29 cellular contexts compared by ENCODE assay signal in genomic region chr6:13089296-13089994, GRCh38.
DNase-seq lines count a peak whose midpoint lies in the region; ATAC-seq and TF ChIP-seq lines count a peak whose summit lies in the region.
"Had no signal": no experiment of that assay in that cellular context is flagged by ENCODE, and none has a peak within 500 bp of the region (broad histone marks: within the 10 kb centered on the region; RNA-seq: fewer than 3 reads in every experiment).

No MANE protein-coding gene starts in this region.

- no peak overlapping the region for H3K27ac Mint-ChIP-seq in neural progenitor cell
- H3K27ac Mint-ChIP-seq: activated CD8-positive, alpha-beta T cell treated with anti-CD3 and anti-CD28 coated beads, Interleukin-2, amount 10 ng/mL, durations not matched to agents 7 days and 5 days; activated naive CD8-positive, alpha-beta T cell treated with anti-CD3 and anti-CD28 coated beads for 36 hours had no signal

- no peaks in the 10 kb centered on the region for H3K27me3 ChIP-seq in mesenchymal stem cell (ENCODE audit: control insufficient read depth in 1 of 2, insufficient read depth in 1 of 2, low read length in 2 of 2)
- H3K27me3 ChIP-seq in neural progenitor cell, result no peaks in the 10 kb centered on the region
- H3K27me3 ChIP-seq: BLaER1 treated with 17β-estradiol and CSF1 and Interleukin-3, amounts not matched to agents 10 nM and 100 nM; stomach; transverse colon had no signal

- no peak overlapping the region for H2AK5ac ChIP-seq in mesenchymal stem cell (ENCODE audit: low read length, severe bottlenecking)

- ATAC-seq in GM19397 (IDR thresholded peaks at IDR 0.05; ENCODE audit: unreplicated experiment), result no peak
- ATAC-seq: activated CD8-positive, alpha-beta T cell treated with anti-CD3 and anti-CD28 coated beads, Interleukin-2, amount 10 ng/mL, durations not matched to agents 7 days and 5 days had no signal

- no peak overlapping the region for H3K23ac ChIP-seq in mesenchymal stem cell (ENCODE audit: low read length in 2 of 2)

- H3K4me2 ChIP-seq in mesenchymal stem cell (ENCODE audit: low read length, poor library complexity, severe bottlenecking), result no peak overlapping the region
- no peak overlapping the region for H3K4me2 ChIP-seq in neural progenitor cell

- no peaks in the 10 kb centered on the region for H3K36me3 Mint-ChIP-seq in neural progenitor cell
- H3K36me3 Mint-ChIP-seq: activated naive CD8-positive, alpha-beta T cell treated with anti-CD3 and anti-CD28 coated beads for 36 hours had no signal

- H3K4me3 ChIP-seq in mesenchymal stem cell (ENCODE audit: insufficient read depth in 1 of 2, low read depth in 1 of 2, low read length in 2 of 2) (no peak overlapping the region), neural progenitor cell (no peak overlapping the region)
- H3K4me3 ChIP-seq: BLaER1 treated with 17β-estradiol and CSF1 and Interleukin-3, amounts not matched to agents 10 nM and 100 nM; SK-N-MC; skin epidermis; stomach; transverse colon had no signal

- H3K9me3 Mint-ChIP-seq in neural progenitor cell, result no peaks in the 10 kb centered on the region

- no peak overlapping the region for H2BK15ac ChIP-seq in mesenchymal stem cell (ENCODE audit: low read depth, poor library complexity, severe bottlenecking)

- H3K27ac ChIP-seq in mesenchymal stem cell (ENCODE audit: low read length, poor library complexity, severe bottlenecking), result no peak overlapping the region
- H3K27ac ChIP-seq in neural progenitor cell, result no peak overlapping the region
- H3K27ac ChIP-seq: BLaER1 treated with 17β-estradiol and CSF1 and Interleukin-3, amounts not matched to agents 10 nM and 100 nM; RWPE1; SK-N-MC; stomach; transverse colon had no signal

- H2BK120ac ChIP-seq in mesenchymal stem cell (ENCODE audit: low read depth, low read length), result no peak overlapping the region

- no peak overlapping the region for H3K4ac ChIP-seq in mesenchymal stem cell (ENCODE audit: low read depth in 1 of 2, low read length in 2 of 2)

- TF ChIP-seq CTCF in neural progenitor cell (IDR thresholded peaks at IDR 0.05), result no peak

- H3F3A ChIP-seq in neural progenitor cell (ENCODE audit: low read depth), result no peaks in the 10 kb centered on the region

- no peak overlapping the region for H4K91ac ChIP-seq in mesenchymal stem cell (ENCODE audit: low read length)

- H2BK12ac ChIP-seq in mesenchymal stem cell (ENCODE audit: low read length in 2 of 2), result no peak overlapping the region

- no peaks in the 10 kb centered on the region for H3K4me1 ChIP-seq in mesenchymal stem cell (ENCODE audit: control insufficient read depth, insufficient read depth, low read depth, low read length)
- H3K4me1 ChIP-seq in neural progenitor cell, result no peaks in the 10 kb centered on the region
- H3K4me1 ChIP-seq: transverse colon had no signal

- no peak overlapping the region for H3K4me3 Mint-ChIP-seq in neural progenitor cell
- H3K4me3 Mint-ChIP-seq: activated CD8-positive, alpha-beta T cell treated with anti-CD3 and anti-CD28 coated beads, Interleukin-2, amount 10 ng/mL, durations not matched to agents 7 days and 5 days; activated naive CD8-positive, alpha-beta T cell treated with anti-CD3 and anti-CD28 coated beads for 36 hours had no signal

- H3K14ac ChIP-seq in mesenchymal stem cell (ENCODE audit: low read length in 2 of 2), result no peak overlapping the region

- peak overlapping the region; percentile 38 for H3K9ac ChIP-seq in mesenchymal stem cell (ENCODE audit: low read length)
- no peak overlapping the region for H3K9ac ChIP-seq in neural progenitor cell
- H3K9ac ChIP-seq: BLaER1 treated with 17β-estradiol and CSF1 and Interleukin-3, amounts not matched to agents 10 nM and 100 nM had no signal

- H2BK5ac ChIP-seq in mesenchymal stem cell (ENCODE audit: low read depth, low read length, poor library complexity, severe bottlenecking), result no peak overlapping the region

- H4K8ac ChIP-seq in mesenchymal stem cell (ENCODE audit: low read length), result no peak overlapping the region

- 88% methylated on average over 7 of the region's 7 CpGs for WGBS in mesenchymal stem cell

- H3K79me2 ChIP-seq in neural progenitor cell (ENCODE audit: low read depth), result no peaks in the 10 kb centered on the region

- peaks cover 4% of the 10 kb centered on the region for H3K79me1 ChIP-seq in mesenchymal stem cell (replicated peaks; ENCODE audit: low read length, poor library complexity, severe bottlenecking)

- H2AFZ ChIP-seq in mesenchymal stem cell (ENCODE audit: low read depth, low read length), result no peak overlapping the region
- H2AFZ ChIP-seq in neural progenitor cell (replicated peaks), result no peak overlapping the region

- no peaks in the 10 kb centered on the region for H3K4me1 Mint-ChIP-seq in neural progenitor cell
- H3K4me1 Mint-ChIP-seq: activated naive CD8-positive, alpha-beta T cell treated with anti-CD3 and anti-CD28 coated beads for 36 hours had no signal

- H3K27me3 Mint-ChIP-seq in neural progenitor cell (ENCODE audit: insufficient read depth, low read depth), result no peaks in the 10 kb centered on the region

- H3K9me3 ChIP-seq in mesenchymal stem cell (ENCODE audit: control insufficient read depth, low read length), result no peaks in the 10 kb centered on the region
- no peaks in the 10 kb centered on the region for H3K9me3 ChIP-seq in neural progenitor cell (ENCODE audit: low read depth)
- H3K9me3 ChIP-seq: BLaER1 treated with 17β-estradiol and CSF1 and Interleukin-3, amounts not matched to agents 10 nM and 100 nM; stomach; transverse colon had no signal

- H4K20me1 ChIP-seq in neural progenitor cell (ENCODE audit: low read depth), result no peaks in the 10 kb centered on the region
- H4K20me1 ChIP-seq: BLaER1 treated with 17β-estradiol and CSF1 and Interleukin-3, amounts not matched to agents 10 nM and 100 nM had no signal

- DNase-seq in AG20443 (ENCODE audit: low spot score) (peak; percentile 36), HS-5 (ENCODE audit: low read depth) (peak; percentile 14), dermis blood vessel endothelial cell (peak; percentile 40), mesenchymal stem cell (no peak), T1000 (lab: John Stamatoyannopoulos, UW) (no peak), UCSD-AML1 (lab: John Stamatoyannopoulos, UW; ENCODE audit: unreplicated experiment) (no peak), neural progenitor cell (ENCODE audit: low spot score) (no peak)
- DNase-seq: ACHN; activated CD4-positive, alpha-beta T cell treated with anti-CD3 and anti-CD28 coated beads for 1 hour; activated CD8-positive, alpha-beta T cell treated with anti-CD3 and anti-CD28 coated beads, Interleukin-2, amount 10 ng/mL, durations not matched to agents 7 days and 5 days; activated naive CD8-positive, alpha-beta T cell treated with anti-CD3 and anti-CD28 coated beads for 36 hours; cerebellar nuclear complex; COR-L47; GF-D8; Karpas-422; left cardiac atrium; mesendoderm; MV-4-11; NCI-H146; NCI-H446 treated with DMSO at 0.1 percent for 48 hours; NCI-H82; stimulated activated CD8-positive, alpha-beta memory T cell treated with anti-CD3 and anti-CD28 coated beads, Interleukin-4, amount 100 ng/mL, for 48 hours; stomach; transverse colon had no signal

- H3K36me3 ChIP-seq in mesenchymal stem cell (ENCODE audit: control insufficient read depth in 1 of 2, insufficient read depth in 2 of 2, low read depth in 1 of 2, low read length in 2 of 2) (no peaks in the 10 kb centered on the region), neural progenitor cell (no peaks in the 10 kb centered on the region)
- H3K36me3 ChIP-seq: BLaER1 treated with 17β-estradiol and CSF1 and Interleukin-3, amounts not matched to agents 10 nM and 100 nM; stomach; transverse colon had no signal

- no peak overlapping the region for H3K18ac ChIP-seq in mesenchymal stem cell (ENCODE audit: low read depth in 1 of 2, low read length in 2 of 2)

Comparison
In these comparisons a context has a peak if more than half of its experiments do, and no peak if none do; other contexts are left out.
1. DNase-seq: peak in AG20443 (single experiment), HS-5 (single experiment) and dermis blood vessel endothelial cell (single experiment); none in mesenchymal stem cell (single experiment), T1000 (single experiment), UCSD-AML1 (single experiment) and neural progenitor cell (single experiment).